21 cellular contexts compared by ENCODE assay signal in the genomic region with DNA sequence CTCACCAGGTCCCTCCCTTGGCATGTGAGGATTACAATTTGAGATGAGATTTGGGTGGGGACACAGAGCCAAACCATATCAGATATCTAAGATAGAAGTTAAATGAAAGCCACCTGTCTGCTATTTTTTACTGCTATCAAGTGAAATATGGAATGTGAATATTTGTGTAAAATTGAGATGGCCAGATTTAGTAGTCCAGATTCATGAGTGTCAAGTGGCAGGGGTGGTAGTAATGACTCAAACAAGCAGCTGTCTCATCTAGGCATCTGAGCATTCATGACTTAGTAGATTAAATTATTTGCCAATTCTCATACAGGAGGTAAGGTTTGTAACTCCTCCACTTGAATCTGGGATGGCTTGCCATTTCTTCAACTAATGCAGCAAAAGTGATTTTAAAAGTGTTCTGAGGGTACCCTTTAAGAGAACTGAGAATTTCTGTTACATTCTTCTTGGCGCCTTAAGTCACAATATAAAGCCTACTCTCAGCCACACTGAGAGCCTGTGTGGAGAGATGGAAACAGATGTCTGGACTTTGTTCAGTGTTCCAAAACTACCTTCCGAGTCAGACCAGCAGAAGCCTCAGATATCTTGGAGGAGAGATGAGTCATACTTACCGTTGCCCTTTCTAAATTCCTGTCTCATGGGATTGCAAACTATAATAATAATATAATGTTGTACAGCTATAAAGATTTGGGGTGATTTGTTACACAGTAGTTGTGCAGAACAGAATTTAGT.
"Had no signal": no experiment of that assay in that cellular context is flagged by ENCODE, and none has a peak within 500 bp of the region (broad histone marks: within the 10 kb centered on the region; RNA-seq: fewer than 3 reads in every experiment).

No MANE protein-coding gene starts in this region.

- ATAC-seq: left lobe of liver; natural killer cell treated with Interleukin-12 subunit alpha and Interleukin-12 subunit beta and Interleukin-15 and Interleukin-18, amount 100 ng/mL, for 72 hours; right lobe of liver; stimulated activated effector memory CD8-positive, alpha-beta T cell treated with anti-CD3 and anti-CD28 coated beads, Interleukin-12 subunit alpha, Interleukin-12 subunit beta, amount 100 ng/mL, for 72 hours had no signal

- H3K9me3 ChIP-seq: colonic mucosa, esophagus muscularis mucosa, neutrophil, right lobe of liver, thyroid gland had no signal

- H3K27ac ChIP-seq: colonic mucosa, esophagus muscularis mucosa, neutrophil, parathyroid adenoma, right lobe of liver, stomach, thyroid gland had no signal

- DNase-seq: colonic mucosa; dermis blood vessel endothelial cell; effector memory CD4-positive, alpha-beta T cell; foreskin melanocyte; kidney; mesendoderm; naive B cell; right lobe of liver; stimulated activated CD4-positive, alpha-beta T cell treated with anti-CD3 and anti-CD28 coated beads, Interleukin-2, amount 100 ng/mL, for 24 hours; stimulated activated CD4-positive, alpha-beta T cell treated with anti-CD3 and anti-CD28 coated beads, Interleukin-4, amount 100 ng/mL, for 24 hours; stimulated activated naive CD4-positive, alpha-beta T cell treated with Interleukin-2 at 50 U/mL for 16 hours; stomach; thyroid gland; trophoblast cell had no signal

- H3K36me3 ChIP-seq: colonic mucosa, esophagus muscularis mucosa, neutrophil, right lobe of liver, stomach, thyroid gland had no signal

- H3K4me1 ChIP-seq: colonic mucosa, esophagus muscularis mucosa, parathyroid adenoma, right lobe of liver, thyroid gland had no signal

- FAIRE-seq: endothelial cell of umbilical vein, kidney had no signal

- H3K4me3 ChIP-seq: colonic mucosa, esophagus muscularis mucosa, right lobe of liver, stomach, thyroid gland had no signal

- H3K27me3 ChIP-seq: colonic mucosa, esophagus muscularis mucosa, neutrophil, right lobe of liver, stomach, thyroid gland had no signal

- H2AFZ ChIP-seq: parathyroid adenoma had no signal

- H3K79me2 ChIP-seq: parathyroid adenoma had no signal
